ENCODE assay signal across 33 cellular contexts in genomic region chr14:23000860-23001259, GRCh38. TPM values are rescaled to one million over a fixed set of nuclear protein-coding genes. Genes with fewer than 3 reads are reported as not detected.
"Had no signal": no experiment of that assay in that cellular context is flagged by ENCODE, and none has a peak within 500 bp of the region (broad histone marks: within the 10 kb centered on the region; RNA-seq: fewer than 3 reads in every experiment).

No MANE protein-coding gene starts in this region.

- H3K27ac Mint-ChIP-seq: mesothelial cell of epicardium; naive thymus-derived CD4-positive, alpha-beta T cell; natural killer cell treated with Interleukin-12 subunit alpha and Interleukin-12 subunit beta and Interleukin-15 and Interleukin-18, amount 100 ng/mL, for 72 hours; progenitor cell of endocrine pancreas; stimulated activated memory B cell treated with anti-CD40 and anti-IgM and Interleukin-4, amounts not matched to agents 10 μg/mL and 1 μg/mL and 100 μg/mL, for 72 hours had no signal

- ATAC-seq: naive thymus-derived CD4-positive, alpha-beta T cell; natural killer cell treated with Interleukin-12 subunit alpha and Interleukin-12 subunit beta and Interleukin-15 and Interleukin-18, amount 100 ng/mL, for 72 hours; right lobe of liver; stimulated activated memory B cell treated with anti-CD40 and anti-IgM and Interleukin-4, amounts not matched to agents 10 μg/mL and 1 μg/mL and 100 μg/mL, for 72 hours; stimulated activated naive CD8-positive, alpha-beta T cell treated with anti-CD3 and anti-CD28 coated beads, Interleukin-15, amount 100 ng/mL, for 72 hours had no signal

- H3K4me1 ChIP-seq: vagina had no signal

- H3K9me3 ChIP-seq: left ventricle myocardium inferior, ovary, right atrium auricular region, right lobe of liver, tibial nerve, upper lobe of left lung, vagina had no signal

- H3K27ac ChIP-seq: left ventricle myocardium inferior, ovary, right atrium auricular region, right lobe of liver, tibial nerve, upper lobe of left lung, vagina had no signal

- H3K27me3 ChIP-seq: ovary, right atrium auricular region, right lobe of liver, tibial nerve, upper lobe of left lung, vagina had no signal

- H3K4me1 Mint-ChIP-seq: stimulated activated naive CD8-positive, alpha-beta T cell treated with anti-CD3 and anti-CD28 coated beads, Interleukin-15, amount 100 ng/mL, for 72 hours had no signal

- H3K27me3 Mint-ChIP-seq: naive thymus-derived CD4-positive, alpha-beta T cell; natural killer cell treated with Interleukin-12 subunit alpha and Interleukin-12 subunit beta and Interleukin-15 and Interleukin-18, amount 100 ng/mL, for 72 hours; progenitor cell of endocrine pancreas; stimulated activated memory B cell treated with anti-CD40 and anti-IgM and Interleukin-4, amounts not matched to agents 10 μg/mL and 1 μg/mL and 100 μg/mL, for 72 hours; stimulated activated naive CD8-positive, alpha-beta T cell treated with anti-CD3 and anti-CD28 coated beads, Interleukin-15, amount 100 ng/mL, for 72 hours had no signal

- H3K36me3 ChIP-seq: left ventricle myocardium inferior, ovary, right atrium auricular region, right lobe of liver, vagina had no signal

- H3K36me3 Mint-ChIP-seq: mesothelial cell of epicardium; natural killer cell treated with Interleukin-12 subunit alpha and Interleukin-12 subunit beta and Interleukin-15 and Interleukin-18, amount 100 ng/mL, for 72 hours; stimulated activated memory B cell treated with anti-CD40 and anti-IgM and Interleukin-4, amounts not matched to agents 10 μg/mL and 1 μg/mL and 100 μg/mL, for 72 hours had no signal

- DNase-seq: kidney; left ventricle myocardium inferior; mesendoderm; naive thymus-derived CD4-positive, alpha-beta T cell; ovary; right lobe of liver; stimulated activated CD4-positive, alpha-beta T cell treated with anti-CD3 and anti-CD28 coated beads, Interleukin-1b, Interleukin-23, amount 100 ng/mL, for 48 hours; stimulated activated CD4-positive, alpha-beta T cell treated with anti-CD3 and anti-CD28 coated beads, Interleukin-2, amount 100 ng/mL, for 48 hours; stimulated activated CD4-positive, alpha-beta T cell treated with anti-CD3 and anti-CD28 coated beads, Interleukin-4, amount 100 ng/mL, for 4 hours; stimulated activated CD8-positive, alpha-beta memory T cell treated with anti-CD3 and anti-CD28 coated beads, Interleukin-4, amount 100 ng/mL, for 48 hours; stimulated activated naive CD4-positive, alpha-beta T cell treated with Interleukin-2 at 50 U/mL for 16 hours; stimulated activated naive CD8-positive, alpha-beta T cell treated with anti-CD3 and anti-CD28 coated beads, Interleukin-15, amount 100 ng/mL, for 72 hours; substantia nigra; upper lobe of left lung had no signal

- H3K9me3 Mint-ChIP-seq: mesothelial cell of epicardium; naive thymus-derived CD4-positive, alpha-beta T cell; natural killer cell treated with Interleukin-12 subunit alpha and Interleukin-12 subunit beta and Interleukin-15 and Interleukin-18, amount 100 ng/mL, for 72 hours; stimulated activated memory B cell treated with anti-CD40 and anti-IgM and Interleukin-4, amounts not matched to agents 10 μg/mL and 1 μg/mL and 100 μg/mL, for 72 hours; stimulated activated naive CD8-positive, alpha-beta T cell treated with anti-CD3 and anti-CD28 coated beads, Interleukin-15, amount 100 ng/mL, for 72 hours had no signal

- H3K4me3 ChIP-seq: left ventricle myocardium inferior, lung, ovary, right atrium auricular region, right lobe of liver, smooth muscle cell, tibial nerve, upper lobe of left lung, vagina had no signal

- H3K4me3 Mint-ChIP-seq: mesothelial cell of epicardium; naive thymus-derived CD4-positive, alpha-beta T cell; natural killer cell treated with Interleukin-12 subunit alpha and Interleukin-12 subunit beta and Interleukin-15 and Interleukin-18, amount 100 ng/mL, for 72 hours; stimulated activated memory B cell treated with anti-CD40 and anti-IgM and Interleukin-4, amounts not matched to agents 10 μg/mL and 1 μg/mL and 100 μg/mL, for 72 hours; stimulated activated naive CD8-positive, alpha-beta T cell treated with anti-CD3 and anti-CD28 coated beads, Interleukin-15, amount 100 ng/mL, for 72 hours had no signal

RNA-seq across cellular contexts. Expression of gene PSMB11, which starts 41.2 kb away (rescaled TPM):
- total RNA-seq: kidney; left ventricle myocardium inferior; lower leg skin; lung; mononuclear cell; myocyte; natural killer cell treated with Interleukin-12 subunit alpha and Interleukin-12 subunit beta and Interleukin-15 and Interleukin-18, amount 100 ng/mL, for 72 hours; omental fat pad; ovary; progenitor cell of endocrine pancreas; pulmonary artery endothelial cell; renal cortical epithelial cell; right atrium auricular region; right lobe of liver; skeletal muscle tissue; smooth muscle cell; temporal lobe; tibial nerve; upper lobe of left lung; urinary bladder; vagina had no signal
- polyA plus RNA-seq: lung, neural cell, ovary, smooth muscle cell, urinary bladder had no signal
